Comparison of ENCODE assay signal across 8 cellular contexts in genomic region chr22:21001601-21002325, GRCh38. TPM values are rescaled to one million over a fixed set of nuclear protein-coding genes. Genes with fewer than 3 reads are reported as not detected.
A peak's percentile ranks its signal among the peaks of the same experiment; 100 is the strongest.
DNase-seq lines count a peak whose midpoint lies in the region; ATAC-seq and TF ChIP-seq lines count a peak whose summit lies in the region.

Gene THAP7 (minus strand): TSS chr22:21002118. CDS start chr22:21001911, 207 bp downstream.

- peak within 1 kb of the TSS; percentile 99 for H3K14ac ChIP-seq in trophoblast cell (ENCODE audit: low read length)

- peak within 1 kb of the TSS; percentile 85 for H2AK5ac ChIP-seq in trophoblast cell (ENCODE audit: low read length)

- peak within 1 kb of the TSS; percentile 90 for H3K18ac ChIP-seq in trophoblast cell (ENCODE audit: low read length)

- H3K9me3 ChIP-seq in adipocyte (ENCODE audit: control insufficient read depth, low read length): no peaks in the 10 kb centered on the region
- no peaks in the 10 kb centered on the region for H3K9me3 ChIP-seq in cardiac muscle cell (ENCODE audit: low read depth)
- H3K9me3 ChIP-seq in trophoblast cell (ENCODE audit: insufficient read depth, low read depth, low read length): no peaks in the 10 kb centered on the region
- H3K9me3 ChIP-seq in tibial nerve: no peaks in the 10 kb centered on the region

- peak within 1 kb of the TSS; percentile 99 for H4K8ac ChIP-seq in trophoblast cell (ENCODE audit: low read depth, low read length)

- H3K36me3 ChIP-seq in adipocyte (ENCODE audit: control insufficient read depth, insufficient read depth, low read length, severe bottlenecking) (peaks cover 26% of the 10 kb centered on the region), cardiac muscle cell (peaks cover 4% of the 10 kb centered on the region), trophoblast cell (ENCODE audit: control insufficient read depth in 1 of 2, insufficient read depth in 2 of 2, low read length in 2 of 2) (peaks cover 29 to 30% of the 10 kb centered on the region in 2 experiments), tibial nerve (peaks cover 0 to 39% (median 9%) of the 10 kb centered on the region in 3 donors)

- H3K27me3 ChIP-seq in adipocyte (replicated peaks; ENCODE audit: control insufficient read depth, insufficient read depth, low read length) (no peaks in the 10 kb centered on the region), cardiac muscle cell (no peaks in the 10 kb centered on the region), trophoblast cell (ENCODE audit: insufficient read depth, low read length) (no peaks in the 10 kb centered on the region), tibial nerve (no peaks in the 10 kb centered on the region)

- TF ChIP-seq CTCF in GM13976 (IDR thresholded peaks at IDR 0.05; ENCODE audit: borderline replicate concordance, control extremely low read depth, extremely low read depth, insufficient read depth, missing control alignments) (no peak), cardiac muscle cell (IDR thresholded peaks at IDR 0.05; ENCODE audit: low read depth, low read length) (no peak), tibial nerve (IDR thresholded peaks at IDR 0.05) (peak in 1 of 5 experiments; percentile 16)

- H3K9ac ChIP-seq in adipocyte (ENCODE audit: low read length) (peak within 1 kb of the TSS; percentile 99), trophoblast cell (ENCODE audit: low read length) (peak within 1 kb of the TSS; percentile 91)

- WGBS in trophoblast cell (ENCODE audit: extremely low coverage, insufficient coverage, insufficient read length): no CpG with 5 or more reads among the region's 83 CpGs
- WGBS in tibial nerve, 2 donors: 0 to 1% methylated on average over 55 to 59 of the region's 83 CpGs

- H3K27ac ChIP-seq in cardiac muscle cell: peak within 1 kb of the TSS; percentile 95
- peak within 1 kb of the TSS; percentile 96 for H3K27ac ChIP-seq in trophoblast cell (ENCODE audit: low read depth, low read length)
- H3K27ac ChIP-seq in tibial nerve: peak within 1 kb of the TSS; percentile 96 to 99 (median 98)

- peaks cover 17% of the 10 kb centered on the region for H3K79me1 ChIP-seq in trophoblast cell (ENCODE audit: low read length)

- H3K4me3 ChIP-seq in adipocyte (ENCODE audit: low read length) (peak within 1 kb of the TSS; percentile 96), cardiac muscle cell (peak within 1 kb of the TSS; percentile 74), trophoblast cell (ENCODE audit: low read depth, low read length) (peak within 1 kb of the TSS; percentile 87), tibial nerve (peak within 1 kb of the TSS; percentile 59 to 90 (median 84))

- peak; percentile 98 for DNase-seq in GM13976 (ENCODE audit: low spot score)
- peak; percentile 84 for DNase-seq in NCI-H1436 treated with DMSO at 0.1 percent for 48 hours (lab: John Stamatoyannopoulos, UW)
- DNase-seq in T follicular helper cell (ENCODE audit: low read depth): peak; percentile 95
- DNase-seq in adipocyte (ENCODE audit: low read depth): peak; percentile 98
- peak; percentile 96 to 97 for DNase-seq in cardiac muscle cell (ENCODE audit: low read depth in 1 of 2, low spot score in 1 of 2)
- peak; percentile 97 to 99 for DNase-seq in trophoblast cell
- peak; percentile 95 to 97 for DNase-seq in tibial nerve (ENCODE audit: low spot score in 2 of 2)

- in situ Hi-C loops in GM13976 (cut with MboI; ENCODE audit: low sequenced_read_pairs, unreplicated experiment): no loop called here

- H3K23ac ChIP-seq in trophoblast cell (ENCODE audit: low read length): no peak within 1 kb of the TSS

- H4K91ac ChIP-seq in trophoblast cell (ENCODE audit: low read depth, low read length): peak within 1 kb of the TSS; percentile 96

- peaks cover 15% of the 10 kb centered on the region for H3K79me2 ChIP-seq in trophoblast cell (ENCODE audit: control insufficient read depth, insufficient read depth, low read length, poor library complexity)

- H3K4me2 ChIP-seq in trophoblast cell (ENCODE audit: low read length): peak within 1 kb of the TSS; percentile 88

- TF ChIP-seq POLR2A in tibial nerve (IDR thresholded peaks at IDR 0.05): peak; percentile 69 to 87

- peak; percentile 90 to 94 for TF ChIP-seq EP300 in tibial nerve (IDR thresholded peaks at IDR 0.05)

- H3K4me1 ChIP-seq in adipocyte (ENCODE audit: control insufficient read depth, insufficient read depth, low read length): peaks cover 28% of the 10 kb centered on the region
- H3K4me1 ChIP-seq in cardiac muscle cell (ENCODE audit: low read depth): peaks cover 19% of the 10 kb centered on the region
- H3K4me1 ChIP-seq in trophoblast cell (ENCODE audit: control insufficient read depth in 1 of 2, insufficient read depth in 2 of 2, low read length in 2 of 2): peaks cover 14 to 20% of the 10 kb centered on the region in 2 experiments
- H3K4me1 ChIP-seq in tibial nerve: peaks cover 0 to 42% (median 30%) of the 10 kb centered on the region in 4 donors

- H3K4ac ChIP-seq in trophoblast cell (ENCODE audit: low read depth, low read length): peak within 1 kb of the TSS; percentile 55

- ATAC-seq in HG02852 (IDR thresholded peaks at IDR 0.05; ENCODE audit: unreplicated experiment): peak; percentile 87

- peak within 1 kb of the TSS; percentile 90 for H2BK5ac ChIP-seq in trophoblast cell (ENCODE audit: low read depth, low read length, poor library complexity)

- peak within 1 kb of the TSS; percentile 98 for H4K12ac ChIP-seq in trophoblast cell (ENCODE audit: low read depth, low read length)

- H2BK120ac ChIP-seq in trophoblast cell (ENCODE audit: insufficient read depth, low read length, poor library complexity): peak within 1 kb of the TSS; percentile 73

- peak within 1 kb of the TSS; percentile 73 for H2AFZ ChIP-seq in trophoblast cell (ENCODE audit: insufficient read depth, low read length, poor library complexity)

- H2BK12ac ChIP-seq in trophoblast cell (ENCODE audit: low read length): peak within 1 kb of the TSS; percentile 45

RNA-seq across cellular contexts. Expression of gene THAP7, which starts in this region (rescaled TPM):
- total RNA-seq in cardiac muscle cell (61.1 and 69.8 TPM in 2 replicates), tibial nerve (10 to 100 TPM; 46.9 to 71.8 (median 49.3) TPM)
- 47.5 and 49.7 TPM in 2 replicates for polyA plus RNA-seq in cardiac muscle cell
- 16.1 and 17.0 TPM in 2 replicates for polyA plus RNA-seq in trophoblast cell (2013)

Comparison
In these comparisons a context has a peak if more than half of its experiments do, and no peak if none do; other contexts are left out.
1. Peak in every context shown above with its lines: DNase-seq, ATAC-seq, H3K4me3 ChIP-seq and H3K27ac ChIP-seq.